24 cellular contexts compared by ENCODE assay signal in genomic region chr9:115340314-115340713, GRCh38.
"Had no signal": no experiment of that assay in that cellular context is flagged by ENCODE, and none has a peak within 500 bp of the region (broad histone marks: within the 10 kb centered on the region; RNA-seq: fewer than 3 reads in every experiment).

No MANE protein-coding gene starts in this region.

- H3K27ac Mint-ChIP-seq: natural killer cell, progenitor cell of endocrine pancreas had no signal

- H3K4me1 ChIP-seq: gastrocnemius medialis, left lung, pancreas, right lobe of liver, suprapubic skin had no signal

- H3K36me3 Mint-ChIP-seq: natural killer cell had no signal

- ATAC-seq: esophagus mucosa; gastrocnemius medialis; left cardiac atrium; left lung; natural killer cell; pancreas; right lobe of liver; stimulated activated naive CD8-positive, alpha-beta T cell treated with anti-CD3 and anti-CD28 coated beads, Interleukin-15, amount 100 ng/mL, for 72 hours had no signal

- H3K4me3 Mint-ChIP-seq: natural killer cell; stimulated activated naive CD8-positive, alpha-beta T cell treated with anti-CD3 and anti-CD28 coated beads, Interleukin-15, amount 100 ng/mL, for 72 hours had no signal

- DNase-seq: dorsolateral prefrontal cortex; effector CD4-positive, alpha-beta T cell; foreskin fibroblast; gastrocnemius medialis; head of caudate nucleus; left cardiac atrium; left lung; natural killer cell; pancreas; right lobe of liver; stimulated activated CD4-positive, alpha-beta T cell treated with anti-CD3 and anti-CD28 coated beads, Interleukin-12 subunit alpha, Interleukin-12 subunit beta, amount 100 ng/mL, for 4 hours; stimulated activated CD4-positive, alpha-beta T cell treated with anti-CD3 and anti-CD28 coated beads, Interleukin-1b, Interleukin-23, amount 100 ng/mL, for 48 hours; stimulated activated CD4-positive, alpha-beta T cell treated with anti-CD3 and anti-CD28 coated beads, Interleukin-4, amount 100 ng/mL, for 1 hour; stimulated activated CD8-positive, alpha-beta memory T cell treated with anti-CD3 and anti-CD28 coated beads, Interleukin-4, amount 100 ng/mL, for 48 hours; stimulated activated naive CD4-positive, alpha-beta T cell; stimulated activated naive CD8-positive, alpha-beta T cell treated with anti-CD3 and anti-CD28 coated beads, Interleukin-15, amount 100 ng/mL, for 72 hours; trophoblast cell had no signal

- H3K4me2 ChIP-seq: smooth muscle cell had no signal

- H3K36me3 ChIP-seq: gastrocnemius medialis, left lung, neutrophil, pancreas, right lobe of liver, suprapubic skin, vagina had no signal

- H3K27ac ChIP-seq: dorsolateral prefrontal cortex, epithelial cell of prostate, gastrocnemius medialis, left lung, neutrophil, pancreas, right lobe of liver, suprapubic skin had no signal

- H3K9me3 Mint-ChIP-seq: stimulated activated naive CD8-positive, alpha-beta T cell treated with anti-CD3 and anti-CD28 coated beads, Interleukin-15, amount 100 ng/mL, for 72 hours had no signal

- H3K27me3 ChIP-seq: gastrocnemius medialis, left lung, neutrophil, pancreas, right lobe of liver, suprapubic skin, vagina had no signal

- H3K4me1 Mint-ChIP-seq: natural killer cell; stimulated activated naive CD8-positive, alpha-beta T cell treated with anti-CD3 and anti-CD28 coated beads, Interleukin-15, amount 100 ng/mL, for 72 hours had no signal

- H3K9me3 ChIP-seq: gastrocnemius medialis, left lung, neutrophil, pancreas, right lobe of liver, suprapubic skin, vagina had no signal

- H3K4me3 ChIP-seq: dorsolateral prefrontal cortex, gastrocnemius medialis, left lung, pancreas, right lobe of liver, smooth muscle cell, suprapubic skin, vagina had no signal
